Comparison of ENCODE assay signal across 11 cellular contexts in the genomic region with DNA sequence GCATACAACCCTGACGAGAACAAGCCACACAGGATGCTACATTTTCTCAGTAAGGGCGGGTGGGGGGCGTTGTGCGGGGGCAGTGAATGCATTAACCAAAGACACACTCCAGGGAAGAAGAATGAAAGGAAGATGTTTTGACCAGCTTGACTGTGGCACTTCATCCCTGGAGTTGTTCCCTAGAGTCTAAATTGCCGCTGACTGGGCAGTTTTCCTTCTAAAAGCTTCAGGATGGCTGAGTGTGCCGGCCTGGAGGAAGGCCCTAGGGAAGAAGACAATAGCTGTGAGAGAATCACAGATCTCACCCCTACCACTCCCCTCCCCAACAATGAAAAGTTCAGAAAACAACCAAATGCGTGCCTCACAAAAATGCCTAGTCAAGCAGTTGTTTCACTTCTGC.
"Had no signal": no experiment of that assay in that cellular context is flagged by ENCODE, and none has a peak within 500 bp of the region (broad histone marks: within the 10 kb centered on the region; RNA-seq: fewer than 3 reads in every experiment).

No MANE protein-coding gene starts in this region.

- H3K27ac Mint-ChIP-seq: activated CD4-positive, alpha-beta T cell treated with anti-CD3 and anti-CD28 coated beads for 36 hours; activated CD8-positive, alpha-beta T cell treated with anti-CD3 and anti-CD28 coated beads, Interleukin-2, amount 10 ng/mL, durations not matched to agents 7 days and 5 days; activated naive CD4-positive, alpha-beta T cell treated with anti-CD3 and anti-CD28 coated beads, Interleukin-2, amount 50 U/mL, for 24 hours; stimulated activated memory B cell treated with anti-CD40 and anti-IgM and Interleukin-4, amounts not matched to agents 10 μg/mL and 1 μg/mL and 100 μg/mL, for 72 hours had no signal

- H3K27me3 Mint-ChIP-seq: stimulated activated memory B cell treated with anti-CD40 and anti-IgM and Interleukin-4, amounts not matched to agents 10 μg/mL and 1 μg/mL and 100 μg/mL, for 72 hours had no signal

- H3K4me3 Mint-ChIP-seq: activated CD4-positive, alpha-beta T cell treated with anti-CD3 and anti-CD28 coated beads for 36 hours; activated CD8-positive, alpha-beta T cell treated with anti-CD3 and anti-CD28 coated beads, Interleukin-2, amount 10 ng/mL, durations not matched to agents 7 days and 5 days; activated naive CD4-positive, alpha-beta T cell treated with anti-CD3 and anti-CD28 coated beads, Interleukin-2, amount 50 U/mL, for 24 hours; stimulated activated memory B cell treated with anti-CD40 and anti-IgM and Interleukin-4, amounts not matched to agents 10 μg/mL and 1 μg/mL and 100 μg/mL, for 72 hours had no signal

- H3K9me3 ChIP-seq: neutrophil had no signal

- H3K9me3 Mint-ChIP-seq: activated naive CD4-positive, alpha-beta T cell treated with anti-CD3 and anti-CD28 coated beads, Interleukin-2, amount 50 U/mL, for 24 hours; stimulated activated memory B cell treated with anti-CD40 and anti-IgM and Interleukin-4, amounts not matched to agents 10 μg/mL and 1 μg/mL and 100 μg/mL, for 72 hours had no signal

- H3K4me1 Mint-ChIP-seq: activated CD4-positive, alpha-beta T cell treated with anti-CD3 and anti-CD28 coated beads for 36 hours; activated naive CD4-positive, alpha-beta T cell treated with anti-CD3 and anti-CD28 coated beads, Interleukin-2, amount 50 U/mL, for 24 hours; stimulated activated memory B cell treated with anti-CD40 and anti-IgM and Interleukin-4, amounts not matched to agents 10 μg/mL and 1 μg/mL and 100 μg/mL, for 72 hours had no signal

- DNase-seq: activated CD4-positive, alpha-beta T cell treated with anti-CD3 and anti-CD28 coated beads for 36 hours; activated CD8-positive, alpha-beta memory T cell treated with anti-CD3 and anti-CD28 coated beads, Interleukin-2, amount 50 U/mL, for 4 hours; activated CD8-positive, alpha-beta T cell treated with anti-CD3 and anti-CD28 coated beads, Interleukin-2, amount 10 ng/mL, durations not matched to agents 7 days and 5 days; activated effector memory CD4-positive, alpha-beta T cell treated with anti-CD3 and anti-CD28 coated beads, Interleukin-2, amount 50 U/mL, for 16 hours; activated T-cell treated with anti-CD3 and anti-CD28 coated beads, Interleukin-2, amount 50 U/mL, for 48 hours; mammary epithelial cell had no signal

- H3K36me3 Mint-ChIP-seq: stimulated activated memory B cell treated with anti-CD40 and anti-IgM and Interleukin-4, amounts not matched to agents 10 μg/mL and 1 μg/mL and 100 μg/mL, for 72 hours had no signal

- ATAC-seq: activated CD4-positive, alpha-beta T cell treated with anti-CD3 and anti-CD28 coated beads for 36 hours; activated CD8-positive, alpha-beta T cell treated with anti-CD3 and anti-CD28 coated beads, Interleukin-2, amount 10 ng/mL, durations not matched to agents 7 days and 5 days; esophagus mucosa; left lobe of liver; stimulated activated memory B cell treated with anti-CD40 and anti-IgM and Interleukin-4, amounts not matched to agents 10 μg/mL and 1 μg/mL and 100 μg/mL, for 72 hours had no signal
